ENCODE assay signal across 10 cellular contexts in genomic region chr5:169301386-169301930, GRCh38. TPM values are rescaled to one million over a fixed set of nuclear protein-coding genes. Genes with fewer than 3 reads are reported as not detected.
DNase-seq lines count a peak whose midpoint lies in the region; ATAC-seq and TF ChIP-seq lines count a peak whose summit lies in the region.
"Had no signal": no experiment of that assay in that cellular context is flagged by ENCODE, and none has a peak within 500 bp of the region (broad histone marks: within the 10 kb centered on the region; RNA-seq: fewer than 3 reads in every experiment).

No MANE protein-coding gene starts in this region.

- TF ChIP-seq CTCF in fibroblast of mammary gland (conservative IDR thresholded peaks at IDR 0.05; ENCODE audit: control insufficient read depth, insufficient read depth, low read depth, low read length) (no peak), neural cell (IDR thresholded peaks at IDR 0.05; ENCODE audit: poor library complexity, severe bottlenecking) (no peak)

- peaks cover 45% of the 10 kb centered on the region for H3K27me3 ChIP-seq in neural cell (ENCODE audit: insufficient read depth, low read depth, low read length)

- no peaks in the 10 kb centered on the region for H3F3A ChIP-seq in neural cell (ENCODE audit: insufficient read depth, low read length, poor library complexity, severe bottlenecking)

- peak; percentile 21 for ATAC-seq in Right ventricle myocardium superior (ENCODE audit: poor library complexity)
- ATAC-seq in Right ventricle myocardium inferior: no peak
- ATAC-seq in HG03354 (IDR thresholded peaks at IDR 0.05; ENCODE audit: poor library complexity, severe bottlenecking, unreplicated experiment): no peak

- no peaks in the 10 kb centered on the region for H3K9me2 ChIP-seq in neural cell (ENCODE audit: insufficient read depth, low read length)

- no peak for TF ChIP-seq RAD21 in neural cell (conservative IDR thresholded peaks at IDR 0.05)

- no peak for DNase-seq in Right ventricle myocardium superior
- DNase-seq in Right ventricle myocardium inferior (ENCODE audit: missing footprints): no peak
- DNase-seq in fibroblast of mammary gland (ENCODE audit: low read depth): no peak
- no peak for DNase-seq in NCI-H82 (lab: John Stamatoyannopoulos, UW)
- DNase-seq in DMS114 treated with DMSO at 0.1 percent for 48 hours (lab: John Stamatoyannopoulos, UW; ENCODE audit: unreplicated experiment): no peak
- DNase-seq in DMS153 treated with DMSO at 0.1 percent for 48 hours (lab: John Stamatoyannopoulos, UW; ENCODE audit: unreplicated experiment): no peak
- DNase-seq: midbrain had no signal

- no peak overlapping the region for H2AFZ ChIP-seq in neural cell (ENCODE audit: low read depth, low read length)

- no peak overlapping the region for H3K27ac ChIP-seq in neural cell (ENCODE audit: low read length)

- no peaks in the 10 kb centered on the region for H3K79me2 ChIP-seq in neural cell (replicated peaks; ENCODE audit: insufficient read depth, low read length)

- no peaks in the 10 kb centered on the region for H3K36me3 ChIP-seq in neural cell (ENCODE audit: insufficient read depth, low read length)

- H3K4me2 ChIP-seq in neural cell (ENCODE audit: low read length): peak overlapping the region; percentile 11

- H3K4me3 ChIP-seq in fibroblast of mammary gland (ENCODE audit: control insufficient read depth, low read depth, low read length) (peak overlapping the region; percentile 40), neural cell (ENCODE audit: low read length) (peak overlapping the region; percentile 60)

- intact Hi-C loops in Right ventricle myocardium superior (cut with DNase I) (loop anchor here (5.0 to 10.0 kb wide), 3 partner anchors 243 to 619 kb away; no protein-coding TSS in a partner anchor), Right ventricle myocardium inferior (cut with DNase I) (loop anchor here (5.0 to 10.0 kb wide), 3 partner anchors 187 to 1037 kb away; no protein-coding TSS in a partner anchor)

- H3K9me3 ChIP-seq in neural cell (ENCODE audit: low read length): no peaks in the 10 kb centered on the region

- H3K9ac ChIP-seq in neural cell (ENCODE audit: low read length): no peak overlapping the region

- no peaks in the 10 kb centered on the region for H4K20me1 ChIP-seq in neural cell (ENCODE audit: insufficient read depth)

- TF ChIP-seq EP300 in neural cell (conservative IDR thresholded peaks at IDR 0.05; ENCODE audit: poor library complexity, severe bottlenecking): no peak

TF ChIP-seq in neural cell, 6 proteins besides CTCF, POLR2A, EP300 and RAD21:
- no peak for TF ChIP-seq MXI1 (conservative IDR thresholded peaks at IDR 0.05; ENCODE audit: poor library complexity, severe bottlenecking)
- no peak for TF ChIP-seq SMC3 (conservative IDR thresholded peaks at IDR 0.05; ENCODE audit: poor library complexity)
- no peak for TF ChIP-seq POLR2AphosphoS5 (IDR thresholded peaks at IDR 0.05)
- TF ChIP-seq, protein P1, sequence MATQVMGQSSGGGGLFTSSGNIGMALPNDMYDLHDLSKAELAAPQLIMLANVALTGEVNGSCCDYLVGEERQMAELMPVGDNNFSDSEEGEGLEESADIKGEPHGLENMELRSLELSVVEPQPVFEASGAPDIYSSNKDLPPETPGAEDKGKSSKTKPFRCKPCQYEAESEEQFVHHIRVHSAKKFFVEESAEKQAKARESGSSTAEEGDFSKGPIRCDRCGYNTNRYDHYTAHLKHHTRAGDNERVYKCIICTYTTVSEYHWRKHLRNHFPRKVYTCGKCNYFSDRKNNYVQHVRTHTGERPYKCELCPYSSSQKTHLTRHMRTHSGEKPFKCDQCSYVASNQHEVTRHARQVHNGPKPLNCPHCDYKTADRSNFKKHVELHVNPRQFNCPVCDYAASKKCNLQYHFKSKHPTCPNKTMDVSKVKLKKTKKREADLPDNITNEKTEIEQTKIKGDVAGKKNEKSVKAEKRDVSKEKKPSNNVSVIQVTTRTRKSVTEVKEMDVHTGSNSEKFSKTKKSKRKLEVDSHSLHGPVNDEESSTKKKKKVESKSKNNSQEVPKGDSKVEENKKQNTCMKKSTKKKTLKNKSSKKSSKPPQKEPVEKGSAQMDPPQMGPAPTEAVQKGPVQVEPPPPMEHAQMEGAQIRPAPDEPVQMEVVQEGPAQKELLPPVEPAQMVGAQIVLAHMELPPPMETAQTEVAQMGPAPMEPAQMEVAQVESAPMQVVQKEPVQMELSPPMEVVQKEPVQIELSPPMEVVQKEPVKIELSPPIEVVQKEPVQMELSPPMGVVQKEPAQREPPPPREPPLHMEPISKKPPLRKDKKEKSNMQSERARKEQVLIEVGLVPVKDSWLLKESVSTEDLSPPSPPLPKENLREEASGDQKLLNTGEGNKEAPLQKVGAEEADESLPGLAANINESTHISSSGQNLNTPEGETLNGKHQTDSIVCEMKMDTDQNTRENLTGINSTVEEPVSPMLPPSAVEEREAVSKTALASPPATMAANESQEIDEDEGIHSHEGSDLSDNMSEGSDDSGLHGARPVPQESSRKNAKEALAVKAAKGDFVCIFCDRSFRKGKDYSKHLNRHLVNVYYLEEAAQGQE (IDR thresholded peaks at IDR 0.05; ENCODE audit: borderline replicate concordance): no peak
- no peak for TF ChIP-seq EZH2 (IDR thresholded peaks at IDR 0.05; ENCODE audit: borderline replicate concordance, insufficient read depth, low read length, poor library complexity, severe bottlenecking)
- TF ChIP-seq TAF1 (IDR thresholded peaks at IDR 0.05; ENCODE audit: low read depth): no peak

RNA-seq across cellular contexts. Expression of gene SLIT3, which starts 0.5 kb away (rescaled TPM):
- total RNA-seq in Right ventricle myocardium superior (12.5 TPM), Right ventricle myocardium inferior (12.4 TPM)
- polyA plus RNA-seq in neural cell: 0.06 and 1.2 TPM in 2 replicates
- 0.69 and 0.73 TPM in 2 replicates for polyA minus RNA-seq in neural cell
- total RNA-seq: dermis microvascular lymphatic vessel endothelial cell had no signal
